ENCODE assay signal across 1 cellular context in the genomic region with DNA sequence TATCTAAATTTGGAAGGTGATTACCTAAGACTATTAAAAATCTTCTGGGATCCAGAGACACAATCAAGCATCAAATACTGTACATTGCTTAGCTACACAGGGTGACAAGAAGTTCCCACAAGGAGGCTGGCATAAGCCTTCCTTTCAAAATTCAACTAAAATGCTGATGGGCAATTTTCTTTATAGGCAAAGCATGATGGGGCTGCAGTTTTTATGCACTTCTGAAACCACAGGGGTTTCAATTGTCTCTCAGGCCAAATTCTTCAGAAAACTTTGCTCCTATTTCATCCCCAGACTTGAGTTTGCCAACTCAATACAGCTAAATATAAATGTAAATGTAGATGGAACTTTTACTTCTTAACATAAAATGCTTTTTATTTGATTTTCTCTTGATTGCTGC.
TF ChIP-seq lines count a peak whose summit lies in the region.

No MANE protein-coding gene starts in this region.

TF ChIP-seq in SK-N-SH, 30 proteins besides CTCF, POLR2A, EP300 and RAD21 (continued from another document):
- TF ChIP-seq MEF2A (IDR thresholded peaks at IDR 0.05; ENCODE audit: borderline replicate concordance, low read depth) (no peak), IRF3 (IDR thresholded peaks at IDR 0.05; ENCODE audit: low read depth, low read length) (no peak), GATA2 (CRISPR knock-in tag; IDR thresholded peaks at IDR 0.05) (no peak), ZBTB33 (IDR thresholded peaks at IDR 0.05; ENCODE audit: borderline replicate concordance, low read depth) (no peak), FOXM1 (IDR thresholded peaks at IDR 0.05; ENCODE audit: low read depth) (no peak), RXRA (IDR thresholded peaks at IDR 0.05; ENCODE audit: borderline replicate concordance, low read depth) (no peak), GABPA (IDR thresholded peaks at IDR 0.05; ENCODE audit: low read depth) (no peak), RFX5 (IDR thresholded peaks at IDR 0.05; ENCODE audit: low read length) (no peak), TAF1 (IDR thresholded peaks at IDR 0.05; ENCODE audit: borderline replicate concordance, low read depth, low read length) (no peak), RCOR1 (IDR thresholded peaks at IDR 0.05; ENCODE audit: low read length) (no peak), YY1 (IDR thresholded peaks at IDR 0.05; ENCODE audit: low read depth) (no peak)
- TF ChIP-seq, protein P1, sequence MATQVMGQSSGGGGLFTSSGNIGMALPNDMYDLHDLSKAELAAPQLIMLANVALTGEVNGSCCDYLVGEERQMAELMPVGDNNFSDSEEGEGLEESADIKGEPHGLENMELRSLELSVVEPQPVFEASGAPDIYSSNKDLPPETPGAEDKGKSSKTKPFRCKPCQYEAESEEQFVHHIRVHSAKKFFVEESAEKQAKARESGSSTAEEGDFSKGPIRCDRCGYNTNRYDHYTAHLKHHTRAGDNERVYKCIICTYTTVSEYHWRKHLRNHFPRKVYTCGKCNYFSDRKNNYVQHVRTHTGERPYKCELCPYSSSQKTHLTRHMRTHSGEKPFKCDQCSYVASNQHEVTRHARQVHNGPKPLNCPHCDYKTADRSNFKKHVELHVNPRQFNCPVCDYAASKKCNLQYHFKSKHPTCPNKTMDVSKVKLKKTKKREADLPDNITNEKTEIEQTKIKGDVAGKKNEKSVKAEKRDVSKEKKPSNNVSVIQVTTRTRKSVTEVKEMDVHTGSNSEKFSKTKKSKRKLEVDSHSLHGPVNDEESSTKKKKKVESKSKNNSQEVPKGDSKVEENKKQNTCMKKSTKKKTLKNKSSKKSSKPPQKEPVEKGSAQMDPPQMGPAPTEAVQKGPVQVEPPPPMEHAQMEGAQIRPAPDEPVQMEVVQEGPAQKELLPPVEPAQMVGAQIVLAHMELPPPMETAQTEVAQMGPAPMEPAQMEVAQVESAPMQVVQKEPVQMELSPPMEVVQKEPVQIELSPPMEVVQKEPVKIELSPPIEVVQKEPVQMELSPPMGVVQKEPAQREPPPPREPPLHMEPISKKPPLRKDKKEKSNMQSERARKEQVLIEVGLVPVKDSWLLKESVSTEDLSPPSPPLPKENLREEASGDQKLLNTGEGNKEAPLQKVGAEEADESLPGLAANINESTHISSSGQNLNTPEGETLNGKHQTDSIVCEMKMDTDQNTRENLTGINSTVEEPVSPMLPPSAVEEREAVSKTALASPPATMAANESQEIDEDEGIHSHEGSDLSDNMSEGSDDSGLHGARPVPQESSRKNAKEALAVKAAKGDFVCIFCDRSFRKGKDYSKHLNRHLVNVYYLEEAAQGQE (IDR thresholded peaks at IDR 0.05; ENCODE audit: low read depth, low read length), result no peak
